29 cellular contexts compared by ENCODE assay signal in the genomic region with DNA sequence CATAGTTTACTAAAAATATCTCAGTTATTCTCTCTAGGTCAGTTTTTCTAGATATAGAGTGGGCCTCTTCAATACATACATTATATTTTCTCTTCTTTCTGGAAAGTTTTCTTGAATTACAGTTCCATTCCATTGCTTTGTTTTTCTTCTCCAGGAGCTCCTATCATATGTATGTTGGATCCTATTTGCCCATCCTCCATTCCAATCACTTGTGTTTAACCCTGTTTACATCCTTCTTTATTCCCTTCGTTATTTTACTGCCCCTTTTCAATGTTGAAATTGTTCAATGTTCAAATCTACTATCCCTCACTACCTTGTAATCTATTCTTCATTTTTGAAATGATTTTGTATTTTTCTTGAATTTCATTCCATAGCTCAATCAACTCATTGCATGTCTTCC.
"Had no signal": no experiment of that assay in that cellular context is flagged by ENCODE, and none has a peak within 500 bp of the region (broad histone marks: within the 10 kb centered on the region; RNA-seq: fewer than 3 reads in every experiment).

No MANE protein-coding gene starts in this region.

- H3K27me3 ChIP-seq: ascending aorta, cardiac muscle cell had no signal

- H3K9me3 ChIP-seq: ascending aorta had no signal

- H3K27ac ChIP-seq: ascending aorta, cardiac muscle cell, VCaP had no signal

- DNase-seq: activated B cell treated with CpG ODN at 0.5 μM for 24 hours; activated CD4-positive, alpha-beta memory T cell treated with anti-CD3 and anti-CD28 coated beads for 36 hours; activated CD4-positive, alpha-beta T cell treated with anti-CD3 and anti-CD28 coated beads for 4 hours; activated CD4-positive, alpha-beta T cell treated with anti-CD3 and anti-CD28 coated beads, Interleukin-2, amount 10 ng/mL, durations not matched to agents 24 days and 14 days; activated CD4-positive, alpha-beta T cell treated with anti-CD3 and anti-CD28 coated beads, Interleukin-2, amount 50 U/mL, for 1 hour; activated CD4-positive, alpha-beta T cell treated with anti-CD3 and anti-CD28 coated beads, Interleukin-2, amount 50 U/mL, for 4 hours; activated CD4-positive, CD25-positive, alpha-beta regulatory T cell treated with anti-CD3 and anti-CD28 coated beads, Interleukin-2, amount 50 U/mL, for 72 hours; activated CD8-positive, alpha-beta memory T cell treated with anti-CD3 and anti-CD28 coated beads, Interleukin-2, amount 50 U/mL, for 4 hours; activated CD8-positive, alpha-beta T cell treated with anti-CD3 and anti-CD28 coated beads for 36 hours; activated effector memory CD4-positive, alpha-beta T cell treated with anti-CD3 and anti-CD28 coated beads, Interleukin-2, amount 50 U/mL, for 16 hours; activated naive CD4-positive, alpha-beta T cell treated with anti-CD3 and anti-CD28 coated beads, Interleukin-2, amount 10 ng/mL, durations not matched to agents 7 days and 5 days; activated naive CD4-positive, alpha-beta T cell treated with Interleukin-2 at 50 U/mL for 16 hours; activated naive CD8-positive, alpha-beta T cell treated with anti-CD3 and anti-CD28 coated beads, Interleukin-2, amount 10 ng/mL, durations not matched to agents 7 days and 5 days; activated naive CD8-positive, alpha-beta T cell treated with anti-CD3 and anti-CD28 coated beads, Interleukin-2, amount 50 U/mL, for 24 hours; activated T-cell treated with anti-CD3 and anti-CD28 coated beads, Interleukin-2, amount 50 U/mL, for 24 hours; activated T-cell treated with anti-CD3 and anti-CD28 coated beads, Interleukin-2, amount 50 U/mL, for 48 hours; amygdala; anterior cingulate cortex; caudate nucleus; cerebellar nuclear complex; T-helper 1 cell; T-helper 2 cell; T-helper 9 cell had no signal

- H3K4me3 ChIP-seq: ascending aorta, cardiac muscle cell had no signal

- H3K36me3 ChIP-seq: ascending aorta, cardiac muscle cell had no signal

- ATAC-seq: activated CD8-positive, alpha-beta T cell treated with anti-CD3 and anti-CD28 coated beads for 36 hours; activated naive CD8-positive, alpha-beta T cell treated with anti-CD3 and anti-CD28 coated beads, Interleukin-2, amount 50 U/mL, for 24 hours; activated T-helper 17 cell treated with anti-CD3 and anti-CD28 coated beads, Interleukin-2, amount 50 U/mL, for 72 hours had no signal

- FAIRE-seq: bronchial epithelial cell, TTC549 had no signal

- H3K4me1 ChIP-seq: ascending aorta had no signal
